ENCODE assay signal across 9 cellular contexts in the genomic region with DNA sequence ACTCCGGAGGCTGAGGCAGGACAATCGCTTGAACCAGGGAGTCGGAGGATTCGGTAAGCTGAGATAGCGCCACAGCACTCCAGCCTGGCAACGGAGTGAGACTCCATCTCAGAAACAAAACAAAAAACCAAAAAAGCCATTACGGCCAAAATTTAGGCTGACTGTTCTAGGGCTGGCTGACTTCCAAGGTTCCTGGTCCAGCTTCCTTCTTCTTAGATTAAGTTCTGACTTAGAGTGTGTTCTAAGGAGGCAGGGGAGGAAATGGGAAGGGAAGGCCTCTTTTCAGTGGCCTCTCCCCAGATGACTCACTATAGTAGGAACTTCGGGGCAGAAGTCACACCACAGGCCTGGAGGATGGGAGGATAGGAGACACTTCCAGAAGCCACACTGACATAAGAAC. TPM values are rescaled to one million over a fixed set of nuclear protein-coding genes. Genes with fewer than 3 reads are reported as not detected.
DNase-seq lines count a peak whose midpoint lies in the region; ATAC-seq and TF ChIP-seq lines count a peak whose summit lies in the region.
"Had no signal": no experiment of that assay in that cellular context is flagged by ENCODE, and none has a peak within 500 bp of the region (broad histone marks: within the 10 kb centered on the region; RNA-seq: fewer than 3 reads in every experiment).

No MANE protein-coding gene starts in this region.

- intact Hi-C loops in left ventricle myocardium superior (cut with micrococcal nuclease): no loop called here

- H3K27me3 Mint-ChIP-seq in activated naive CD8-positive, alpha-beta T cell treated with anti-CD3 and anti-CD28 coated beads, Interleukin-2, amount 50 U/mL, for 24 hours: no peaks in the 10 kb centered on the region
- H3K27me3 Mint-ChIP-seq in CD8-positive, alpha-beta memory T cell: no peaks in the 10 kb centered on the region

- in situ Hi-C loops in GM13977 (cut with MboI; ENCODE audit: low pct_unique_long_range_greater_than_20kb, low sequenced_read_pairs, unreplicated experiment): no loop called here

- no peak for ATAC-seq in activated naive CD8-positive, alpha-beta T cell treated with anti-CD3 and anti-CD28 coated beads, Interleukin-2, amount 50 U/mL, for 24 hours
- ATAC-seq in left ventricle myocardium superior: peak; percentile 96

- DNase-seq in GM04503 (ENCODE audit: low read depth) (peak; percentile 89), left ventricle myocardium superior (peak; percentile 58), GDM1 (lab: John Stamatoyannopoulos, UW) (no peak), GM13977 (ENCODE audit: low spot score) (no peak), NCI-H446 treated with DMSO at 0.1 percent for 48 hours (lab: John Stamatoyannopoulos, UW) (no peak)
- DNase-seq in activated naive CD8-positive, alpha-beta T cell treated with anti-CD3 and anti-CD28 coated beads, Interleukin-2, amount 50 U/mL, for 24 hours: no peak
- DNase-seq in CD8-positive, alpha-beta memory T cell: no peak
- DNase-seq: activated CD8-positive, alpha-beta memory T cell treated with anti-CD3 and anti-CD28 coated beads for 24 hours had no signal

- H3K27ac Mint-ChIP-seq in activated naive CD8-positive, alpha-beta T cell treated with anti-CD3 and anti-CD28 coated beads, Interleukin-2, amount 50 U/mL, for 24 hours: peak overlapping the region; percentile 49
- peak overlapping the region in 1 of 8 donors; percentile 61 for H3K27ac Mint-ChIP-seq in CD8-positive, alpha-beta memory T cell

- H3K27me3 ChIP-seq in skeletal muscle tissue (ENCODE audit: control insufficient read depth in 3 of 3, insufficient read depth in 3 of 3, low read length in 3 of 3): no peaks in the 10 kb centered on the region
- no peaks in the 10 kb centered on the region for H3K27me3 ChIP-seq in CD8-positive, alpha-beta memory T cell (ENCODE audit: insufficient read depth, low read length, poor library complexity, severe bottlenecking)

- no peak overlapping the region for H3K4me3 Mint-ChIP-seq in activated naive CD8-positive, alpha-beta T cell treated with anti-CD3 and anti-CD28 coated beads, Interleukin-2, amount 50 U/mL, for 24 hours
- H3K4me3 Mint-ChIP-seq in CD8-positive, alpha-beta memory T cell: no peak overlapping the region

- H3K9ac ChIP-seq in skeletal muscle tissue (ENCODE audit: low read depth in 1 of 3, low read length in 3 of 3): no peak overlapping the region

- peaks cover 10 to 18% (median 12%) of the 10 kb centered on the region in 3 donors for H3K4me1 ChIP-seq in skeletal muscle tissue (ENCODE audit: control insufficient read depth in 3 of 3, insufficient read depth in 3 of 3, low read length in 3 of 3)
- H3K4me1 ChIP-seq in CD8-positive, alpha-beta memory T cell (ENCODE audit: insufficient read depth, low read length): no peaks in the 10 kb centered on the region

- peaks cover 22% of the 10 kb centered on the region for H3K36me3 Mint-ChIP-seq in activated naive CD8-positive, alpha-beta T cell treated with anti-CD3 and anti-CD28 coated beads, Interleukin-2, amount 50 U/mL, for 24 hours (ENCODE audit: low read depth)
- peaks cover 0 to 63% (median 22%) of the 10 kb centered on the region in 3 donors for H3K36me3 Mint-ChIP-seq in CD8-positive, alpha-beta memory T cell

- peak overlapping the region; percentile 70 for H3K27ac ChIP-seq in skeletal muscle tissue (ENCODE audit: low read depth, low read length)
- no peak overlapping the region for H3K27ac ChIP-seq in CD8-positive, alpha-beta memory T cell (ENCODE audit: low read depth, low read length)

- POLR2A ChIA-PET in CD8-positive, alpha-beta memory T cell (lab: Charles Lee): no interaction called here

- CTCF ChIA-PET in CD8-positive, alpha-beta memory T cell (lab: Charles Lee): interaction anchor here (0.6 kb wide), 1 partner anchor 418 kb away, joined by 3 read pairs; no protein-coding TSS in a partner anchor

- H3K4me3 ChIP-seq in skeletal muscle tissue (ENCODE audit: low read length in 3 of 3): peak overlapping the region in 1 of 3 donors; percentile 14
- no peak overlapping the region for H3K4me3 ChIP-seq in CD8-positive, alpha-beta memory T cell (ENCODE audit: low read length)

- H3K36me3 ChIP-seq in skeletal muscle tissue (ENCODE audit: control insufficient read depth in 3 of 3, insufficient read depth in 3 of 3, low read length in 3 of 3): peaks cover 31 to 39% (median 35%) of the 10 kb centered on the region in 3 donors
- H3K36me3 ChIP-seq in CD8-positive, alpha-beta memory T cell (ENCODE audit: insufficient read depth, low read length): peaks cover 22% of the 10 kb centered on the region

- TF ChIP-seq CTCF in GM13977 (IDR thresholded peaks at IDR 0.05; ENCODE audit: extremely low read depth, insufficient read depth, missing control alignments): no peak

- no peaks in the 10 kb centered on the region for H3K9me3 ChIP-seq in skeletal muscle tissue (ENCODE audit: control insufficient read depth in 3 of 3, low read length in 3 of 3)
- H3K9me3 ChIP-seq in CD8-positive, alpha-beta memory T cell (ENCODE audit: low read length): no peaks in the 10 kb centered on the region

- no peaks in the 10 kb centered on the region for H3K4me1 Mint-ChIP-seq in activated naive CD8-positive, alpha-beta T cell treated with anti-CD3 and anti-CD28 coated beads, Interleukin-2, amount 50 U/mL, for 24 hours
- H3K4me1 Mint-ChIP-seq in CD8-positive, alpha-beta memory T cell: peaks cover 0 to 1% (median 0%) of the 10 kb centered on the region in 3 donors

- H3K9me3 Mint-ChIP-seq in activated naive CD8-positive, alpha-beta T cell treated with anti-CD3 and anti-CD28 coated beads, Interleukin-2, amount 50 U/mL, for 24 hours: no peaks in the 10 kb centered on the region
- no peaks in the 10 kb centered on the region for H3K9me3 Mint-ChIP-seq in CD8-positive, alpha-beta memory T cell

RNA-seq across cellular contexts. Expression of a gene that starts 27.7 kb away (rescaled TPM):
- total RNA-seq in left ventricle myocardium superior (not detected), skeletal muscle tissue (2.1 TPM)
- total RNA-seq in CD8-positive, alpha-beta memory T cell: under 1 TPM in 1 of 2 experiments, not detected in 1; 0.29 TPM
- not detected for polyA plus RNA-seq in CD8-positive, alpha-beta memory T cell

Comparison
In these comparisons a context has a peak if more than half of its experiments do, and no peak if none do; other contexts are left out.
1. DNase-seq: peak in GM04503 (single experiment) and left ventricle myocardium superior (single experiment); none in activated naive CD8-positive, alpha-beta T cell treated with anti-CD3 and anti-CD28 coated beads, Interleukin-2, amount 50 U/mL, for 24 hours (single experiment), CD8-positive, alpha-beta memory T cell (0 of 5), GDM1 (single experiment), GM13977 (single experiment) and NCI-H446 treated with DMSO at 0.1 percent for 48 hours (single experiment).